ENCODE assay signal across 29 cellular contexts in the genomic region with DNA sequence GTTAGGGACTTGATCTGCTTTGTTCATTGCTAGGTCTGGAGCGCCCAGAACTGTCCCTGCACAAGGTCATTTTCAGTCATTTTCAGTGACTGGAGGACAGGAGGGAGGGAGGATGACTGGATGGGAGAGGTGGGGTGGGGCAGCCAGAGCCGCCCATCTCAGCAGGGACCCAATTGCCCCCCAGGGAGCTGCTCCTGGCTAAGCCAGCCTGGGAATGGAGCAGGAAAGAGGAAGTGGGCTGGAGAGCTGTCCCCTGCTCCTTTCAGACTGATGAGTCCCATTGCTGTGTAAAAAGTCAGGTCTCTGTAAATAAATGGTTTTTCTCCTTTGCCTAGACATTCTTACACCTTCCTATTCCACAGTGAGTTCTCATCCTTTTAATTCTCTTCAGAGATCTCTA.
"Had no signal": no experiment of that assay in that cellular context is flagged by ENCODE, and none has a peak within 500 bp of the region (broad histone marks: within the 10 kb centered on the region; RNA-seq: fewer than 3 reads in every experiment).

No MANE protein-coding gene starts in this region.

- H3K4me1 Mint-ChIP-seq: activated CD4-positive, alpha-beta T cell treated with anti-CD3 and anti-CD28 coated beads, Interleukin-2, amount 10 ng/mL, durations not matched to agents 24 days and 14 days; activated naive CD4-positive, alpha-beta T cell treated with anti-CD3 and anti-CD28 coated beads, Interleukin-2, amount 50 U/mL, for 24 hours; activated naive CD8-positive, alpha-beta T cell treated with anti-CD3 and anti-CD28 coated beads, Interleukin-2, amount 10 ng/mL, durations not matched to agents 7 days and 5 days; central memory CD8-positive, alpha-beta T cell had no signal

- H3K36me3 ChIP-seq: MG63, SJCRH30 had no signal

- H3K27ac ChIP-seq: adrenal gland, SJCRH30, SK-N-MC had no signal

- ATAC-seq: activated CD8-positive, alpha-beta T cell treated with anti-CD3 and anti-CD28 coated beads, Interleukin-2, amount 10 ng/mL, durations not matched to agents 7 days and 5 days; Panc1 had no signal

- H3K4me1 ChIP-seq: adrenal gland, SJCRH30 had no signal

- DNase-seq: activated CD4-positive, alpha-beta T cell treated with anti-CD3 and anti-CD28 coated beads, Interleukin-2, amount 10 ng/mL, durations not matched to agents 24 days and 14 days; activated CD4-positive, alpha-beta T cell treated with anti-CD3 and anti-CD28 coated beads, Interleukin-2, amount 50 U/mL, for 4 hours; activated CD8-positive, alpha-beta T cell treated with anti-CD3 and anti-CD28 coated beads, Interleukin-2, amount 10 ng/mL, durations not matched to agents 7 days and 5 days; activated gamma-delta T cell; activated naive CD4-positive, alpha-beta T cell treated with Interleukin-2 at 50 U/mL for 16 hours; activated naive CD8-positive, alpha-beta T cell treated with anti-CD3 and anti-CD28 coated beads, Interleukin-2, amount 10 ng/mL, durations not matched to agents 7 days and 5 days; activated T-cell treated with anti-CD3 and anti-CD28 coated beads, Interleukin-2, amount 50 U/mL, for 24 hours; adrenal gland; Kasumi-1; KG1; MG63; NCI-H1092; NCI-H146; NCI-H187; NCI-H2029 treated with DMSO at 0.1 percent for 48 hours; NCI-H2107; NCI-H2171; NCI-H226; NCI-H446 treated with DMSO at 0.1 percent for 48 hours; NCI-H524; SHP77; SJCRH30; T1000 had no signal

- H3K4me3 Mint-ChIP-seq: activated CD4-positive, alpha-beta T cell treated with anti-CD3 and anti-CD28 coated beads, Interleukin-2, amount 10 ng/mL, durations not matched to agents 24 days and 14 days; activated CD8-positive, alpha-beta T cell treated with anti-CD3 and anti-CD28 coated beads, Interleukin-2, amount 10 ng/mL, durations not matched to agents 7 days and 5 days; activated naive CD4-positive, alpha-beta T cell treated with anti-CD3 and anti-CD28 coated beads, Interleukin-2, amount 50 U/mL, for 24 hours; activated naive CD8-positive, alpha-beta T cell treated with anti-CD3 and anti-CD28 coated beads, Interleukin-2, amount 10 ng/mL, durations not matched to agents 7 days and 5 days; activated T-cell treated with anti-CD3 and anti-CD28 coated beads, Interleukin-2, amount 50 U/mL, for 24 hours; brain; central memory CD8-positive, alpha-beta T cell had no signal

- H3K36me3 Mint-ChIP-seq: activated naive CD8-positive, alpha-beta T cell treated with anti-CD3 and anti-CD28 coated beads, Interleukin-2, amount 10 ng/mL, durations not matched to agents 7 days and 5 days had no signal

- H3K27me3 Mint-ChIP-seq: activated CD4-positive, alpha-beta T cell treated with anti-CD3 and anti-CD28 coated beads, Interleukin-2, amount 10 ng/mL, durations not matched to agents 24 days and 14 days; activated naive CD4-positive, alpha-beta T cell treated with anti-CD3 and anti-CD28 coated beads, Interleukin-2, amount 50 U/mL, for 24 hours; activated naive CD8-positive, alpha-beta T cell treated with anti-CD3 and anti-CD28 coated beads, Interleukin-2, amount 10 ng/mL, durations not matched to agents 7 days and 5 days; activated T-cell treated with anti-CD3 and anti-CD28 coated beads, Interleukin-2, amount 50 U/mL, for 24 hours had no signal

- H3K27me3 ChIP-seq: adrenal gland, MG63, SJCRH30 had no signal

- H3K9me3 ChIP-seq: adrenal gland, MG63 had no signal

- H3K27ac Mint-ChIP-seq: activated CD4-positive, alpha-beta T cell treated with anti-CD3 and anti-CD28 coated beads, Interleukin-2, amount 10 ng/mL, durations not matched to agents 24 days and 14 days; activated CD8-positive, alpha-beta T cell treated with anti-CD3 and anti-CD28 coated beads, Interleukin-2, amount 10 ng/mL, durations not matched to agents 7 days and 5 days; activated naive CD4-positive, alpha-beta T cell treated with anti-CD3 and anti-CD28 coated beads, Interleukin-2, amount 50 U/mL, for 24 hours; activated naive CD8-positive, alpha-beta T cell treated with anti-CD3 and anti-CD28 coated beads, Interleukin-2, amount 10 ng/mL, durations not matched to agents 7 days and 5 days; activated T-cell treated with anti-CD3 and anti-CD28 coated beads, Interleukin-2, amount 50 U/mL, for 24 hours; activated T-helper 2 cell treated with anti-CD3 and anti-CD28 coated beads, Interferon-gamma antibody, Interleukin-2, Interleukin-4, amounts not matched to agents 10 μg/mL and 5 μg/mL and 100 μg/mL, durations not matched to agents 14 hours and 24 hours and 36 hours had no signal

- H3K4me3 ChIP-seq: adrenal gland, MG63, SJCRH30, SK-N-MC had no signal
